Comparison of ENCODE assay signal across 8 cellular contexts in genomic region chr13:40026741-40027140, GRCh38.
DNase-seq lines count a peak whose midpoint lies in the region; ATAC-seq, FAIRE-seq and TF ChIP-seq lines count a peak whose summit lies in the region.
"Had no signal": no experiment of that assay in that cellular context is flagged by ENCODE, and none has a peak within 500 bp of the region (broad histone marks: within the 10 kb centered on the region; RNA-seq: fewer than 3 reads in every experiment).

No MANE protein-coding gene starts in this region.

- H3K4me1 Mint-ChIP-seq in activated T-cell treated with anti-CD3 and anti-CD28 coated beads, Interleukin-2, amount 50 U/mL, for 24 hours (ENCODE audit: low read depth) = peaks cover 54% of the 10 kb centered on the region

- H3K36me3 ChIP-seq in pancreas = no peaks in the 10 kb centered on the region
- no peaks in the 10 kb centered on the region for H3K36me3 ChIP-seq in ovary

- H3K27ac Mint-ChIP-seq in activated T-cell treated with anti-CD3 and anti-CD28 coated beads, Interleukin-2, amount 50 U/mL, for 24 hours = peak overlapping the region; percentile 99

- peak; percentile 74 for DNase-seq in activated T-cell treated with anti-CD3 and anti-CD28 coated beads, Interleukin-2, amount 50 U/mL, for 24 hours
- peak; percentile 68 for DNase-seq in stimulated activated CD8-positive, alpha-beta memory T cell treated with anti-CD3 and anti-CD28 coated beads, Interleukin-4, amount 100 ng/mL, for 48 hours
- no peak for DNase-seq in pancreas
- DNase-seq in cerebellum (ENCODE audit: low spot score) = no peak
- no peak for DNase-seq in ovary
- DNase-seq: NCI-H774 had no signal

- peak overlapping the region; percentile 73 for H3K4me3 Mint-ChIP-seq in activated T-cell treated with anti-CD3 and anti-CD28 coated beads, Interleukin-2, amount 50 U/mL, for 24 hours

- ATAC-seq in GM19452 (IDR thresholded peaks at IDR 0.05; ENCODE audit: unreplicated experiment) = peak; percentile 18
- peak; percentile 27 for ATAC-seq in HG03135 (IDR thresholded peaks at IDR 0.05; ENCODE audit: unreplicated experiment)
- ATAC-seq in pancreas = no peak

- TF ChIP-seq EP300 in ovary (IDR thresholded peaks at IDR 0.05) = no peak

- no peak for TF ChIP-seq POLR2A in ovary (IDR thresholded peaks at IDR 0.05)

- H3K4me3 ChIP-seq in pancreas = no peak overlapping the region
- H3K4me3 ChIP-seq in ovary = no peak overlapping the region

- H3K27me3 ChIP-seq in pancreas (no peaks in the 10 kb centered on the region), ovary (no peaks in the 10 kb centered on the region)

- intact Hi-C loops in pancreas (cut with DNase I) = no loop called here
- intact Hi-C loops in ovary (cut with DNase I) = no loop called here

- H3K9me3 ChIP-seq in pancreas (no peaks in the 10 kb centered on the region), ovary (no peaks in the 10 kb centered on the region)

- no peaks in the 10 kb centered on the region for H3K27me3 Mint-ChIP-seq in activated T-cell treated with anti-CD3 and anti-CD28 coated beads, Interleukin-2, amount 50 U/mL, for 24 hours

- no peak overlapping the region for H3K27ac ChIP-seq in pancreas
- no peak overlapping the region for H3K27ac ChIP-seq in ovary

- peaks cover 2% of the 10 kb centered on the region for H3K36me3 Mint-ChIP-seq in activated T-cell treated with anti-CD3 and anti-CD28 coated beads, Interleukin-2, amount 50 U/mL, for 24 hours (ENCODE audit: low read depth)

- no peak for FAIRE-seq in pancreas (lab: Jason Lieb, UNC)

- TF ChIP-seq CTCF in pancreas (IDR thresholded peaks at IDR 0.05) (no peak), ovary (IDR thresholded peaks at IDR 0.05) (no peak)

- WGBS in pancreas, 2 donors = 87 to 92% methylated on average over 4 of the region's 4 CpGs
- 93 to 95% (median 94%) methylated on average over 4 of the region's 4 CpGs for WGBS in ovary, 3 donors

- H3K4me1 ChIP-seq in pancreas (no peaks in the 10 kb centered on the region), ovary (ENCODE audit: insufficient read depth) (no peaks in the 10 kb centered on the region)

- peaks cover 10% of the 10 kb centered on the region for H3K9me3 Mint-ChIP-seq in activated T-cell treated with anti-CD3 and anti-CD28 coated beads, Interleukin-2, amount 50 U/mL, for 24 hours

Comparison
In these comparisons a context has a peak if more than half of its experiments do, and no peak if none do; other contexts are left out.
1. ATAC-seq: peak in GM19452 (single experiment) and HG03135 (single experiment); none in pancreas (0 of 4).
2. DNase-seq: peak in activated T-cell treated with anti-CD3 and anti-CD28 coated beads, Interleukin-2, amount 50 U/mL, for 24 hours (single experiment) and stimulated activated CD8-positive, alpha-beta memory T cell treated with anti-CD3 and anti-CD28 coated beads, Interleukin-4, amount 100 ng/mL, for 48 hours (single experiment); none in pancreas (0 of 6), cerebellum (single experiment) and ovary (0 of 5).